Comparison of ENCODE assay signal across 21 cellular contexts in the genomic region with DNA sequence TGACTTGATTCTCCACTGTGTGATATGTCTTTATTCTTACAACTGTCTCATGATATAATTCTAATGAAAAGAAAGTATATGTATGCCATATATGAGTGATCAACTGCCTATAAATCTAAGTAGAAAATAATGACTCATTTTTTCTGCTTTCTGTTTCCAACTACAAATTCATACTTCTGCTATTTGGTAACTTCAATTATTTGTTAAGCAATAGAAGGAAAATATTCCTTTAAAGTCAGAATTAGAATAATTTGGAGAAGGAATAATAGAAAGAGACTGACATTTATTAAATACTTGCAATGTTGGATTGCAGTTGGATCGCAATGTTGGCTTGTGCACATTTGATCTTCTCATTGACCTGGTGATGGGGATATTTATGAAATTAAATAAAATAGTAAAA.
"Had no signal": no experiment of that assay in that cellular context is flagged by ENCODE, and none has a peak within 500 bp of the region (broad histone marks: within the 10 kb centered on the region; RNA-seq: fewer than 3 reads in every experiment).

No MANE protein-coding gene starts in this region.

- H3K36me3 ChIP-seq: brain microvascular endothelial cell had no signal

- DNase-seq: activated CD4-positive, alpha-beta memory T cell treated with anti-CD3 and anti-CD28 coated beads for 36 hours; activated CD4-positive, alpha-beta T cell treated with anti-CD3 and anti-CD28 coated beads, Interleukin-2, amount 10 ng/mL, durations not matched to agents 7 days and 5 days; activated CD4-positive, CD25-positive, alpha-beta regulatory T cell; activated CD8-positive, alpha-beta memory T cell treated with anti-CD3 and anti-CD28 coated beads for 24 hours; activated effector memory CD4-positive, alpha-beta T cell treated with anti-CD3 and anti-CD28 coated beads, Interleukin-2, amount 50 U/mL, for 16 hours; activated naive CD4-positive, alpha-beta T cell treated with Interleukin-2 at 50 U/mL for 16 hours; activated naive CD8-positive, alpha-beta T cell treated with anti-CD3 and anti-CD28 coated beads, Interleukin-2, amount 50 U/mL, for 24 hours; activated T-cell treated with anti-CD3 and anti-CD28 coated beads, Interleukin-2, amount 50 U/mL, for 4 hours; brain microvascular endothelial cell; Kasumi-1; KBM-7; NCI-H1048; NCI-H1417; NCI-H1930; NCI-H524; PC-9; SHP77 treated with DMSO at 0.1 percent for 48 hours; T-helper 1 cell had no signal

- H3K27me3 ChIP-seq: brain microvascular endothelial cell, cardiac muscle cell had no signal

- H3K4me3 ChIP-seq: cardiac muscle cell, PC-9 had no signal

- ATAC-seq: activated naive CD4-positive, alpha-beta T cell treated with anti-CD3 and anti-CD28 coated beads, Interleukin-2, amount 50 U/mL, for 72 hours; activated naive CD8-positive, alpha-beta T cell treated with anti-CD3 and anti-CD28 coated beads, Interleukin-2, amount 50 U/mL, for 24 hours; activated T-cell treated with anti-CD3 and anti-CD28 coated beads, Interleukin-2, amount 50 U/mL, for 4 hours had no signal

- H3K27ac ChIP-seq: brain microvascular endothelial cell, cardiac muscle cell, PC-9, VCaP had no signal
